ENCODE assay signal across 16 cellular contexts in the genomic region with DNA sequence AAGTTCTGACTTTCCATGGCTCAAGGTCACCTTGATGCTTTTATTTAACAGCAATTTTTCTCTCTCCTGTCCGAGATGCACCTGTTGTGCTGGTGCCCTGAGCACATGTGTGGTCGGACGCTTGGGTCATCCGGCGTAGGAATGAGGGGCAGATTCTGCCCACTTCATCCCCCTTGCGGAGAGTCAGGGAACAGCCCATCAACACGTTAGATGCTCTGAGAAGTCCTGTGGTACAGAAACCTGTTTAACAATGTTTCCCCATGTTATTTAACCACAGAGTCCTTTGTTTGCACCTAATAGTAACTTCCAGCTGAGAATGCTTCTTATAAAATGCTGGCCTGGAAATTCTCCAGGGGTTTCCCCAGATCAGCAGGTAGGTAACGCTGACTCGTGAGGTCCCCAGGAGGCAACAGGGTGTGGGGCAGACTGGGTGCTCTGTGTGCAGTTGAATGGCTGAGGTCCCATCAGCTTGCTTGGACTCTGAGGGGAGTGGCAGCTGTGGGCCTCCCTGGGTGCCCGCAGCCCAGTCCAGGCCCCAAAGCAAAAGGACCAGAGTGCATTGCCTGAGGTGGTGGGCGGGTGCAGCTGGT. TPM values are rescaled to one million over a fixed set of nuclear protein-coding genes. Genes with fewer than 3 reads are reported as not detected.
A peak's percentile ranks its signal among the peaks of the same experiment; 100 is the strongest.
DNase-seq lines count a peak whose midpoint lies in the region; ATAC-seq, FAIRE-seq and TF ChIP-seq lines count a peak whose summit lies in the region.
"Had no signal": no experiment of that assay in that cellular context is flagged by ENCODE, and none has a peak within 500 bp of the region (broad histone marks: within the 10 kb centered on the region; RNA-seq: fewer than 3 reads in every experiment).

No MANE protein-coding gene starts in this region.

- H3K27ac ChIP-seq in 22Rv1 (no peak overlapping the region), HEK293 (ENCODE audit: extremely low read depth, low read depth, low read length) (no peak overlapping the region), astrocyte (ENCODE audit: low read depth, low read length) (no peak overlapping the region), vagina (no peak overlapping the region)
- H3K27ac ChIP-seq: esophagus muscularis mucosa, SK-N-MC, transverse colon had no signal

- no peak overlapping the region for H3K4me3 ChIP-seq in HEK293 (ENCODE audit: low read depth, low read length)
- H3K4me3 ChIP-seq in astrocyte (ENCODE audit: insufficient read depth, low read depth, low read length), result no peak overlapping the region
- H3K4me3 ChIP-seq in kidney epithelial cell (ENCODE audit: low read depth, low read length), result no peak overlapping the region
- no peak overlapping the region for H3K4me3 ChIP-seq in vagina
- H3K4me3 ChIP-seq: esophagus muscularis mucosa, SK-N-MC, transverse colon had no signal

- intact Hi-C loops in vagina (cut with DNase I), result no loop called here

- no peak overlapping the region for H3K4me3 Mint-ChIP-seq in astrocyte (ENCODE audit: unreplicated experiment)
- no peak overlapping the region for H3K4me3 Mint-ChIP-seq in effector memory CD8-positive, alpha-beta T cell
- H3K4me3 Mint-ChIP-seq: activated naive CD4-positive, alpha-beta T cell treated with anti-CD3 and anti-CD28 coated beads, Interleukin-2, amount 50 U/mL, for 24 hours had no signal

- no peak overlapping the region for H3K27ac Mint-ChIP-seq in astrocyte (ENCODE audit: unreplicated experiment)
- no peak overlapping the region for H3K27ac Mint-ChIP-seq in effector memory CD8-positive, alpha-beta T cell

- FAIRE-seq in astrocyte (lab: Jason Lieb, UNC), result no peak

- H3K9ac ChIP-seq in astrocyte (ENCODE audit: low read length), result no peak overlapping the region

- POLR2A ChIA-PET in HEK293 (lab: Yijun Ruan, JAX), result no interaction called here

- DNase-seq in astrocyte (ENCODE audit: low read depth) (no peak), kidney epithelial cell (ENCODE audit: low read depth) (no peak), globus pallidus (ENCODE audit: low spot score) (no peak), vagina (ENCODE audit: extremely low spot score in 2 of 2) (no peak)
- DNase-seq in effector memory CD8-positive, alpha-beta T cell, result no peak
- DNase-seq: cerebellar nuclear complex, NCI-H1105 treated with DMSO at 0.1 percent for 48 hours, NCI-H774, posterior cingulate gyrus, transverse colon had no signal

- H3K36me3 ChIP-seq in HEK293 (ENCODE audit: control insufficient read depth in 2 of 2, insufficient read depth in 1 of 2, low read length in 2 of 2), result no peaks in the 10 kb centered on the region
- no peaks in the 10 kb centered on the region for H3K36me3 ChIP-seq in astrocyte (ENCODE audit: insufficient read depth, low read length)
- H3K36me3 ChIP-seq in kidney epithelial cell (ENCODE audit: control insufficient read depth, insufficient read depth, low read length), result peaks cover 3% of the 10 kb centered on the region
- H3K36me3 ChIP-seq in vagina, result no peaks in the 10 kb centered on the region
- H3K36me3 ChIP-seq: transverse colon had no signal

- H3K4me1 ChIP-seq in HEK293 (ENCODE audit: control insufficient read depth, insufficient read depth, low read length) (no peaks in the 10 kb centered on the region), astrocyte (ENCODE audit: insufficient read depth, low read length) (no peaks in the 10 kb centered on the region), vagina (no peaks in the 10 kb centered on the region)
- H3K4me1 ChIP-seq: esophagus muscularis mucosa, transverse colon had no signal

- ATAC-seq in GM21825 (IDR thresholded peaks at IDR 0.05; ENCODE audit: unreplicated experiment), result no peak
- ATAC-seq in effector memory CD8-positive, alpha-beta T cell (replicated peaks), result no peak

- no peaks in the 10 kb centered on the region for H3K4me1 Mint-ChIP-seq in astrocyte (ENCODE audit: low read depth, unreplicated experiment)
- peaks cover 0 to 3% of the 10 kb centered on the region in 2 donors for H3K4me1 Mint-ChIP-seq in effector memory CD8-positive, alpha-beta T cell (ENCODE audit: low read depth in 2 of 2)
- H3K4me1 Mint-ChIP-seq: activated naive CD4-positive, alpha-beta T cell treated with anti-CD3 and anti-CD28 coated beads, Interleukin-2, amount 50 U/mL, for 24 hours had no signal

- no peaks in the 10 kb centered on the region for H3K36me3 Mint-ChIP-seq in astrocyte (ENCODE audit: low read depth, unreplicated experiment)
- no peaks in the 10 kb centered on the region for H3K36me3 Mint-ChIP-seq in effector memory CD8-positive, alpha-beta T cell (ENCODE audit: insufficient read depth)
- H3K36me3 Mint-ChIP-seq: activated naive CD4-positive, alpha-beta T cell treated with anti-CD3 and anti-CD28 coated beads, Interleukin-2, amount 50 U/mL, for 24 hours had no signal

- H3K4me2 ChIP-seq in astrocyte (ENCODE audit: low read length), result no peak overlapping the region

- no peaks in the 10 kb centered on the region for H3K79me2 ChIP-seq in astrocyte (ENCODE audit: insufficient read depth, low read length)

- no peak overlapping the region for H2AFZ ChIP-seq in astrocyte (ENCODE audit: low read depth, low read length)

- H3K27me3 ChIP-seq in astrocyte (ENCODE audit: insufficient read depth, low read length) (peaks cover 2% of the 10 kb centered on the region), kidney epithelial cell (ENCODE audit: control insufficient read depth, insufficient read depth, low read length) (no peaks in the 10 kb centered on the region), vagina (no peaks in the 10 kb centered on the region)
- H3K27me3 ChIP-seq: esophagus muscularis mucosa, transverse colon had no signal

- H3K27me3 Mint-ChIP-seq in astrocyte (ENCODE audit: low read depth, unreplicated experiment), result peaks cover 21% of the 10 kb centered on the region
- peaks cover 9 to 50% of the 10 kb centered on the region in 2 donors for H3K27me3 Mint-ChIP-seq in effector memory CD8-positive, alpha-beta T cell

- H4K20me1 ChIP-seq in astrocyte (ENCODE audit: insufficient read depth, low read length), result no peaks in the 10 kb centered on the region

- CTCF ChIA-PET in HEK293 (lab: Yijun Ruan, JAX), result interaction anchor here (1.6 to 2.1 kb wide), 2 partner anchors 145 to 222 kb away, joined by 3 to 10 read pairs; no protein-coding TSS in a partner anchor

- no peak for TF ChIP-seq POLR2A in vagina (IDR thresholded peaks at IDR 0.05)

- H3K9me3 ChIP-seq in HEK293 (ENCODE audit: control insufficient read depth, insufficient read depth, low read depth, low read length), result no peaks in the 10 kb centered on the region
- no peaks in the 10 kb centered on the region for H3K9me3 ChIP-seq in astrocyte (ENCODE audit: insufficient read depth, low read depth, low read length)
- H3K9me3 ChIP-seq in vagina, result no peaks in the 10 kb centered on the region
- H3K9me3 ChIP-seq: esophagus muscularis mucosa, transverse colon had no signal

- TF ChIP-seq CTCF in 22Rv1 (IDR thresholded peaks at IDR 0.05) (peak; percentile 51), HEK293 (tag by site-specific recombination; IDR thresholded peaks at IDR 0.05) (no peak), astrocyte (IDR thresholded peaks at IDR 0.05; ENCODE audit: insufficient read depth, low read depth, low read length) (peak; percentile 8), kidney epithelial cell (IDR thresholded peaks at IDR 0.05; ENCODE audit: insufficient read depth, low read length, poor library complexity, severe bottlenecking) (peak; percentile 2), vagina (IDR thresholded peaks at IDR 0.05) (no peak)

- H3K9me3 Mint-ChIP-seq in astrocyte (ENCODE audit: unreplicated experiment), result no peaks in the 10 kb centered on the region
- H3K9me3 Mint-ChIP-seq in effector memory CD8-positive, alpha-beta T cell, result no peaks in the 10 kb centered on the region
- H3K9me3 Mint-ChIP-seq: activated naive CD4-positive, alpha-beta T cell treated with anti-CD3 and anti-CD28 coated beads, Interleukin-2, amount 50 U/mL, for 24 hours had no signal

TF ChIP-seq in HEK293, 187 proteins besides CTCF, POLR2A, EP300 and RAD21:
- TF ChIP-seq ZFHX2 (tag by site-specific recombination; conservative IDR thresholded peaks at IDR 0.05) (0 out of 2 replicates have a peak, but pooled peaks have one; percentile 17), GLIS2 (tag by site-specific recombination; IDR thresholded peaks at IDR 0.05) (0 out of 2 replicates have a peak, but pooled peaks have one; percentile 11), ZIC2 (tag by site-specific recombination; IDR thresholded peaks at IDR 0.05) (peak; percentile 63)
- TF ChIP-seq, protein P1, sequence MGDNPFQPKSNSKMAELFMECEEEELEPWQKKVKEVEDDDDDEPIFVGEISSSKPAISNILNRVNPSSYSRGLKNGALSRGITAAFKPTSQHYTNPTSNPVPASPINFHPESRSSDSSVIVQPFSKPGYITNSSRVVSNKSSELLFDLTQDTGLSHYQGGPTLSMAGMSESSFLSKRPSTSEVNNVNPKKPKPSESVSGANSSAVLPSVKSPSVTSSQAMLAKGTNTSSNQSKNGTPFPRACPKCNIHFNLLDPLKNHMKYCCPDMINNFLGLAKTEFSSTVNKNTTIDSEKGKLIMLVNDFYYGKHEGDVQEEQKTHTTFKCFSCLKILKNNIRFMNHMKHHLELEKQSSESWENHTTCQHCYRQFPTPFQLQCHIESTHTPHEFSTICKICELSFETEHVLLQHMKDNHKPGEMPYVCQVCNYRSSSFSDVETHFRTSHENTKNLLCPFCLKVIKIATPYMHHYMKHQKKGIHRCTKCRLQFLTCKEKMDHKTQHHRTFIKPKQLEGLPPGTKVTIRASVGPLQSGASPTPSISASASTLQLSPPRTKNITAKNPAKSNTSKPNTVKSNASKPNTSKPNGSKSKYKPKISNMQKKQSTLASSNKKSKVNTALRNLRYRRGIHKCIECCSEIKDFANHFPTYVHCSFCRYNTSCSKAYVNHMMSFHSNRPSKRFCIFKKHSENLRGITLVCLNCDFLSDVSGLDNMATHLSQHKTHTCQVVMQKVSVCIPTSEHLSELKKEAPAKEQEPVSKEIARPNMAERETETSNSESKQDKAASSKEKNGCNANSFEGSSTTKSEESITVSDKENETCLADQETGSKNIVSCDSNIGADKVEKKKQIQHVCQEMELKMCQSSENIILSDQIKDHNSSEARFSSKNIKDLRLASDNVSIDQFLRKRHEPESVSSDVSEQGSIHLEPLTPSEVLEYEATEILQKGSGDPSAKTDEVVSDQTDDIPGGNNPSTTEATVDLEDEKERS (tag by site-specific recombination; IDR thresholded peaks at IDR 0.05), result no peak

RNA-seq across cellular contexts. Expression of a gene that starts 17.8 kb away (rescaled TPM):
- total RNA-seq in astrocyte (0.11 and 0.17 TPM in 2 replicates), kidney epithelial cell (26.7 and 38.1 TPM in 2 replicates), vagina (10.1 TPM)

RNA-seq across cellular contexts. Expression of a gene that starts 26.2 kb away (rescaled TPM):
- total RNA-seq in astrocyte, result not detected in 2 replicates
- total RNA-seq in kidney epithelial cell, result not detected in 2 replicates
- not detected for total RNA-seq in vagina
- total RNA-seq: esophagus muscularis mucosa, transverse colon had no signal

Comparison
In these comparisons a context has a peak if more than half of its experiments do, and no peak if none do; other contexts are left out.
1. CTCF ChIP-seq: peak in 22Rv1 (single experiment), astrocyte (single experiment) and kidney epithelial cell (single experiment); none in HEK293 (single experiment) and vagina (0 of 3).